1 cellular context compared by ENCODE assay signal in the genomic region with DNA sequence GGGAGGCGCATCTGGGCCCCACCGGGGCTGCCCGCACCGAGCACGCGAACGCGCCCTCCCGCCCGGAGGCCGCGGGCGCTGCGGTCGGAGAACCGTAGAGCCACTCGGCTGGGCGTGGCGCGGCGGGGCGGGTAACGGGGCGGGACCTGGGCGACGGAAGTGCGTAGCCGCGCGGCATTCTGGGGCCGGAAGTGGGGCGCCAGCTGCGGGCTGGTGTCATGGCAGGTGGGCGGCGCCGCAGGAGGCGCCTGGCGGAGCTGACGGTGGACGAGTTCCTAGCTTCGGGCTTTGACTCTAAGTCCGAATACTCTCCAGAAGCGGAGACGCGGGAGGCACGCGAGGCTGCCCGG.
TF ChIP-seq lines count a peak whose summit lies in the region.
"Not testable (repeated sequence)": the region's sequence is repeated elsewhere in the genome, so short reads cannot be mapped to it uniquely, and the experiment has no call there.

No MANE protein-coding gene starts in this region.

TF ChIP-seq in K562, 482 proteins besides CTCF, POLR2A, EP300 and RAD21 (continues in another document):
- peak; percentile 65 for TF ChIP-seq ZNF143 (CRISPR knock-in tag; IDR thresholded peaks at IDR 0.05)
- peak; percentile 91 for TF ChIP-seq GABPB1 (CRISPR knock-in tag; IDR thresholded peaks at IDR 0.05)
- TF ChIP-seq POLR2G (IDR thresholded peaks at IDR 0.05; ENCODE audit: low read depth, low read length), result peak; percentile 70
- TF ChIP-seq ETV5 (CRISPR knock-in tag; IDR thresholded peaks at IDR 0.05; ENCODE audit: low read depth), result peak; percentile 83
- TF ChIP-seq ESRRA (IDR thresholded peaks at IDR 0.05; ENCODE audit: borderline replicate concordance, low read depth), result peak; percentile 25; the same call in 1 of the 2 replicates
- peak; percentile 31; the same call in 1 of the 2 replicates for TF ChIP-seq ZFX (CRISPR knock-in tag; IDR thresholded peaks at IDR 0.05)
- TF ChIP-seq, protein P1, sequence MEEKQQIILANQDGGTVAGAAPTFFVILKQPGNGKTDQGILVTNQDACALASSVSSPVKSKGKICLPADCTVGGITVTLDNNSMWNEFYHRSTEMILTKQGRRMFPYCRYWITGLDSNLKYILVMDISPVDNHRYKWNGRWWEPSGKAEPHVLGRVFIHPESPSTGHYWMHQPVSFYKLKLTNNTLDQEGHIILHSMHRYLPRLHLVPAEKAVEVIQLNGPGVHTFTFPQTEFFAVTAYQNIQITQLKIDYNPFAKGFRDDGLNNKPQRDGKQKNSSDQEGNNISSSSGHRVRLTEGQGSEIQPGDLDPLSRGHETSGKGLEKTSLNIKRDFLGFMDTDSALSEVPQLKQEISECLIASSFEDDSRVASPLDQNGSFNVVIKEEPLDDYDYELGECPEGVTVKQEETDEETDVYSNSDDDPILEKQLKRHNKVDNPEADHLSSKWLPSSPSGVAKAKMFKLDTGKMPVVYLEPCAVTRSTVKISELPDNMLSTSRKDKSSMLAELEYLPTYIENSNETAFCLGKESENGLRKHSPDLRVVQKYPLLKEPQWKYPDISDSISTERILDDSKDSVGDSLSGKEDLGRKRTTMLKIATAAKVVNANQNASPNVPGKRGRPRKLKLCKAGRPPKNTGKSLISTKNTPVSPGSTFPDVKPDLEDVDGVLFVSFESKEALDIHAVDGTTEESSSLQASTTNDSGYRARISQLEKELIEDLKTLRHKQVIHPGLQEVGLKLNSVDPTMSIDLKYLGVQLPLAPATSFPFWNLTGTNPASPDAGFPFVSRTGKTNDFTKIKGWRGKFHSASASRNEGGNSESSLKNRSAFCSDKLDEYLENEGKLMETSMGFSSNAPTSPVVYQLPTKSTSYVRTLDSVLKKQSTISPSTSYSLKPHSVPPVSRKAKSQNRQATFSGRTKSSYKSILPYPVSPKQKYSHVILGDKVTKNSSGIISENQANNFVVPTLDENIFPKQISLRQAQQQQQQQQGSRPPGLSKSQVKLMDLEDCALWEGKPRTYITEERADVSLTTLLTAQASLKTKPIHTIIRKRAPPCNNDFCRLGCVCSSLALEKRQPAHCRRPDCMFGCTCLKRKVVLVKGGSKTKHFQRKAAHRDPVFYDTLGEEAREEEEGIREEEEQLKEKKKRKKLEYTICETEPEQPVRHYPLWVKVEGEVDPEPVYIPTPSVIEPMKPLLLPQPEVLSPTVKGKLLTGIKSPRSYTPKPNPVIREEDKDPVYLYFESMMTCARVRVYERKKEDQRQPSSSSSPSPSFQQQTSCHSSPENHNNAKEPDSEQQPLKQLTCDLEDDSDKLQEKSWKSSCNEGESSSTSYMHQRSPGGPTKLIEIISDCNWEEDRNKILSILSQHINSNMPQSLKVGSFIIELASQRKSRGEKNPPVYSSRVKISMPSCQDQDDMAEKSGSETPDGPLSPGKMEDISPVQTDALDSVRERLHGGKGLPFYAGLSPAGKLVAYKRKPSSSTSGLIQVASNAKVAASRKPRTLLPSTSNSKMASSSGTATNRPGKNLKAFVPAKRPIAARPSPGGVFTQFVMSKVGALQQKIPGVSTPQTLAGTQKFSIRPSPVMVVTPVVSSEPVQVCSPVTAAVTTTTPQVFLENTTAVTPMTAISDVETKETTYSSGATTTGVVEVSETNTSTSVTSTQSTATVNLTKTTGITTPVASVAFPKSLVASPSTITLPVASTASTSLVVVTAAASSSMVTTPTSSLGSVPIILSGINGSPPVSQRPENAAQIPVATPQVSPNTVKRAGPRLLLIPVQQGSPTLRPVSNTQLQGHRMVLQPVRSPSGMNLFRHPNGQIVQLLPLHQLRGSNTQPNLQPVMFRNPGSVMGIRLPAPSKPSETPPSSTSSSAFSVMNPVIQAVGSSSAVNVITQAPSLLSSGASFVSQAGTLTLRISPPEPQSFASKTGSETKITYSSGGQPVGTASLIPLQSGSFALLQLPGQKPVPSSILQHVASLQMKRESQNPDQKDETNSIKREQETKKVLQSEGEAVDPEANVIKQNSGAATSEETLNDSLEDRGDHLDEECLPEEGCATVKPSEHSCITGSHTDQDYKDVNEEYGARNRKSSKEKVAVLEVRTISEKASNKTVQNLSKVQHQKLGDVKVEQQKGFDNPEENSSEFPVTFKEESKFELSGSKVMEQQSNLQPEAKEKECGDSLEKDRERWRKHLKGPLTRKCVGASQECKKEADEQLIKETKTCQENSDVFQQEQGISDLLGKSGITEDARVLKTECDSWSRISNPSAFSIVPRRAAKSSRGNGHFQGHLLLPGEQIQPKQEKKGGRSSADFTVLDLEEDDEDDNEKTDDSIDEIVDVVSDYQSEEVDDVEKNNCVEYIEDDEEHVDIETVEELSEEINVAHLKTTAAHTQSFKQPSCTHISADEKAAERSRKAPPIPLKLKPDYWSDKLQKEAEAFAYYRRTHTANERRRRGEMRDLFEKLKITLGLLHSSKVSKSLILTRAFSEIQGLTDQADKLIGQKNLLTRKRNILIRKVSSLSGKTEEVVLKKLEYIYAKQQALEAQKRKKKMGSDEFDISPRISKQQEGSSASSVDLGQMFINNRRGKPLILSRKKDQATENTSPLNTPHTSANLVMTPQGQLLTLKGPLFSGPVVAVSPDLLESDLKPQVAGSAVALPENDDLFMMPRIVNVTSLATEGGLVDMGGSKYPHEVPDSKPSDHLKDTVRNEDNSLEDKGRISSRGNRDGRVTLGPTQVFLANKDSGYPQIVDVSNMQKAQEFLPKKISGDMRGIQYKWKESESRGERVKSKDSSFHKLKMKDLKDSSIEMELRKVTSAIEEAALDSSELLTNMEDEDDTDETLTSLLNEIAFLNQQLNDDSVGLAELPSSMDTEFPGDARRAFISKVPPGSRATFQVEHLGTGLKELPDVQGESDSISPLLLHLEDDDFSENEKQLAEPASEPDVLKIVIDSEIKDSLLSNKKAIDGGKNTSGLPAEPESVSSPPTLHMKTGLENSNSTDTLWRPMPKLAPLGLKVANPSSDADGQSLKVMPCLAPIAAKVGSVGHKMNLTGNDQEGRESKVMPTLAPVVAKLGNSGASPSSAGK (IDR thresholded peaks at IDR 0.05), result peak; percentile 61
- TF ChIP-seq, protein P2, sequence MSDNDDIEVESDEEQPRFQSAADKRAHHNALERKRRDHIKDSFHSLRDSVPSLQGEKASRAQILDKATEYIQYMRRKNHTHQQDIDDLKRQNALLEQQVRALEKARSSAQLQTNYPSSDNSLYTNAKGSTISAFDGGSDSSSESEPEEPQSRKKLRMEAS (CRISPR knock-in tag; IDR thresholded peaks at IDR 0.05), result peak; percentile 83
- TF ChIP-seq SP1 (CRISPR knock-in tag; IDR thresholded peaks at IDR 0.05), result peak; percentile 44; the same call in 1 of the 2 replicates
- TF ChIP-seq HCFC1 (IDR thresholded peaks at IDR 0.05; ENCODE audit: low read depth, low read length), result peak; percentile 54
- TF ChIP-seq, protein P3, sequence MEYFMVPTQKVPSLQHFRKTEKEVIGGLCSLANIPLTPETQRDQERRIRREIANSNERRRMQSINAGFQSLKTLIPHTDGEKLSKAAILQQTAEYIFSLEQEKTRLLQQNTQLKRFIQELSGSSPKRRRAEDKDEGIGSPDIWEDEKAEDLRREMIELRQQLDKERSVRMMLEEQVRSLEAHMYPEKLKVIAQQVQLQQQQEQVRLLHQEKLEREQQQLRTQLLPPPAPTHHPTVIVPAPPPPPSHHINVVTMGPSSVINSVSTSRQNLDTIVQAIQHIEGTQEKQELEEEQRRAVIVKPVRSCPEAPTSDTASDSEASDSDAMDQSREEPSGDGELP (CRISPR knock-in tag; IDR thresholded peaks at IDR 0.05; ENCODE audit: borderline replicate concordance), result peak; percentile 97
- TF ChIP-seq ELF1 (tag; IDR thresholded peaks at IDR 0.05), result peak; percentile 50; the same call in 1 of the 2 replicates
- TF ChIP-seq MAZ (CRISPR knock-in tag; conservative IDR thresholded peaks at IDR 0.05 in 1 of 2, IDR thresholded peaks at IDR 0.05 in 1 of 2), result peak in 1 of 2 experiments; percentile 47; a peak in 2 of 4 replicates
- TF ChIP-seq GABPA (tag; conservative IDR thresholded peaks at IDR 0.05; ENCODE audit: low read depth), result peak; percentile 92
- TF ChIP-seq ATF1 (CRISPR knock-in tag; IDR thresholded peaks at IDR 0.05), result not testable (repeated sequence)
- peak; percentile 49; the same call in 1 of the 2 replicates for TF ChIP-seq ATF1 (tag; IDR thresholded peaks at IDR 0.05)
- TF ChIP-seq CXXC5 (CRISPR knock-in tag; IDR thresholded peaks at IDR 0.05), result peak; percentile 70
- peak in 1 of 2 experiments; percentile 77; a peak in 1 of 4 replicates for TF ChIP-seq SIN3A (IDR thresholded peaks at IDR 0.05; ENCODE audit: borderline replicate concordance in 2 of 2, control insufficient read depth in 1 of 2, low read depth in 2 of 2, low read length in 2 of 2)
- TF ChIP-seq, protein P4, sequence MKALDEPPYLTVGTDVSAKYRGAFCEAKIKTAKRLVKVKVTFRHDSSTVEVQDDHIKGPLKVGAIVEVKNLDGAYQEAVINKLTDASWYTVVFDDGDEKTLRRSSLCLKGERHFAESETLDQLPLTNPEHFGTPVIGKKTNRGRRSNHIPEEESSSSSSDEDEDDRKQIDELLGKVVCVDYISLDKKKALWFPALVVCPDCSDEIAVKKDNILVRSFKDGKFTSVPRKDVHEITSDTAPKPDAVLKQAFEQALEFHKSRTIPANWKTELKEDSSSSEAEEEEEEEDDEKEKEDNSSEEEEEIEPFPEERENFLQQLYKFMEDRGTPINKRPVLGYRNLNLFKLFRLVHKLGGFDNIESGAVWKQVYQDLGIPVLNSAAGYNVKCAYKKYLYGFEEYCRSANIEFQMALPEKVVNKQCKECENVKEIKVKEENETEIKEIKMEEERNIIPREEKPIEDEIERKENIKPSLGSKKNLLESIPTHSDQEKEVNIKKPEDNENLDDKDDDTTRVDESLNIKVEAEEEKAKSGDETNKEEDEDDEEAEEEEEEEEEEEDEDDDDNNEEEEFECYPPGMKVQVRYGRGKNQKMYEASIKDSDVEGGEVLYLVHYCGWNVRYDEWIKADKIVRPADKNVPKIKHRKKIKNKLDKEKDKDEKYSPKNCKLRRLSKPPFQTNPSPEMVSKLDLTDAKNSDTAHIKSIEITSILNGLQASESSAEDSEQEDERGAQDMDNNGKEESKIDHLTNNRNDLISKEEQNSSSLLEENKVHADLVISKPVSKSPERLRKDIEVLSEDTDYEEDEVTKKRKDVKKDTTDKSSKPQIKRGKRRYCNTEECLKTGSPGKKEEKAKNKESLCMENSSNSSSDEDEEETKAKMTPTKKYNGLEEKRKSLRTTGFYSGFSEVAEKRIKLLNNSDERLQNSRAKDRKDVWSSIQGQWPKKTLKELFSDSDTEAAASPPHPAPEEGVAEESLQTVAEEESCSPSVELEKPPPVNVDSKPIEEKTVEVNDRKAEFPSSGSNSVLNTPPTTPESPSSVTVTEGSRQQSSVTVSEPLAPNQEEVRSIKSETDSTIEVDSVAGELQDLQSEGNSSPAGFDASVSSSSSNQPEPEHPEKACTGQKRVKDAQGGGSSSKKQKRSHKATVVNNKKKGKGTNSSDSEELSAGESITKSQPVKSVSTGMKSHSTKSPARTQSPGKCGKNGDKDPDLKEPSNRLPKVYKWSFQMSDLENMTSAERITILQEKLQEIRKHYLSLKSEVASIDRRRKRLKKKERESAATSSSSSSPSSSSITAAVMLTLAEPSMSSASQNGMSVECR (CRISPR knock-in tag; IDR thresholded peaks at IDR 0.05), result 0 out of 2 replicates have a peak, but pooled peaks have one; percentile 18
- TF ChIP-seq SIN3B (IDR thresholded peaks at IDR 0.05; ENCODE audit: low read depth), result peak; percentile 67; the same call in 1 of the 2 replicates
- TF ChIP-seq C11orf30 (IDR thresholded peaks at IDR 0.05; ENCODE audit: low read depth), result peak; percentile 67
- peak; percentile 88 for TF ChIP-seq CREM (IDR thresholded peaks at IDR 0.05; ENCODE audit: low read depth)
- TF ChIP-seq, protein P5, sequence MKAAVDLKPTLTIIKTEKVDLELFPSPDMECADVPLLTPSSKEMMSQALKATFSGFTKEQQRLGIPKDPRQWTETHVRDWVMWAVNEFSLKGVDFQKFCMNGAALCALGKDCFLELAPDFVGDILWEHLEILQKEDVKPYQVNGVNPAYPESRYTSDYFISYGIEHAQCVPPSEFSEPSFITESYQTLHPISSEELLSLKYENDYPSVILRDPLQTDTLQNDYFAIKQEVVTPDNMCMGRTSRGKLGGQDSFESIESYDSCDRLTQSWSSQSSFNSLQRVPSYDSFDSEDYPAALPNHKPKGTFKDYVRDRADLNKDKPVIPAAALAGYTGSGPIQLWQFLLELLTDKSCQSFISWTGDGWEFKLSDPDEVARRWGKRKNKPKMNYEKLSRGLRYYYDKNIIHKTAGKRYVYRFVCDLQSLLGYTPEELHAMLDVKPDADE (conservative IDR thresholded peaks at IDR 0.05; ENCODE audit: control insufficient read depth, low read depth, low read length), result peak; percentile 25; the same call in 1 of the 2 replicates
- TF ChIP-seq CREB1 (IDR thresholded peaks at IDR 0.05), result peak; percentile 68
- peak; percentile 64; the same call in 1 of the 2 replicates for TF ChIP-seq CREB1 (CRISPR knock-in tag; IDR thresholded peaks at IDR 0.05)
- TF ChIP-seq, protein P6, sequence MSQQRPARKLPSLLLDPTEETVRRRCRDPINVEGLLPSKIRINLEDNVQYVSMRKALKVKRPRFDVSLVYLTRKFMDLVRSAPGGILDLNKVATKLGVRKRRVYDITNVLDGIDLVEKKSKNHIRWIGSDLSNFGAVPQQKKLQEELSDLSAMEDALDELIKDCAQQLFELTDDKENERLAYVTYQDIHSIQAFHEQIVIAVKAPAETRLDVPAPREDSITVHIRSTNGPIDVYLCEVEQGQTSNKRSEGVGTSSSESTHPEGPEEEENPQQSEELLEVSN (IDR thresholded peaks at IDR 0.05; ENCODE audit: borderline replicate concordance in 1 of 2, extremely low read depth in 1 of 2, insufficient read depth in 1 of 2, insufficient read length in 1 of 2, low read depth in 1 of 2, low read length in 1 of 2, poor library complexity in 1 of 2, severe bottlenecking in 1 of 2), result peak in 1 of 2 experiments; percentile 80
- peak; percentile 53; the same call in 1 of the 2 replicates for TF ChIP-seq L3MBTL2 (IDR thresholded peaks at IDR 0.05)
- TF ChIP-seq, protein P7, sequence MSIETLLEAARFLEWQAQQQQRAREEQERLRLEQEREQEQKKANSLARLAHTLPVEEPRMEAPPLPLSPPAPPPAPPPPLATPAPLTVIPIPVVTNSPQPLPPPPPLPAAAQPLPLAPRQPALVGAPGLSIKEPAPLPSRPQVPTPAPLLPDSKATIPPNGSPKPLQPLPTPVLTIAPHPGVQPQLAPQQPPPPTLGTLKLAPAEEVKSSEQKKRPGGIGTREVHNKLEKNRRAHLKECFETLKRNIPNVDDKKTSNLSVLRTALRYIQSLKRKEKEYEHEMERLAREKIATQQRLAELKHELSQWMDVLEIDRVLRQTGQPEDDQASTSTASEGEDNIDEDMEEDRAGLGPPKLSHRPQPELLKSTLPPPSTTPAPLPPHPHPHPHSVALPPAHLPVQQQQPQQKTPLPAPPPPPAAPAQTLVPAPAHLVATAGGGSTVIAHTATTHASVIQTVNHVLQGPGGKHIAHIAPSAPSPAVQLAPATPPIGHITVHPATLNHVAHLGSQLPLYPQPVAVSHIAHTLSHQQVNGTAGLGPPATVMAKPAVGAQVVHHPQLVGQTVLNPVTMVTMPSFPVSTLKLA (conservative IDR thresholded peaks at IDR 0.05), result peak in 1 of 2 experiments; percentile 59; a peak in 2 of 4 replicates
- 0 out of 2 replicates have a peak, but pooled peaks have one; percentile 24 for TF ChIP-seq GATAD2B (IDR thresholded peaks at IDR 0.05; ENCODE audit: borderline replicate concordance)
- peak; percentile 63; the same call in 1 of the 2 replicates for TF ChIP-seq RBFOX2 (IDR thresholded peaks at IDR 0.05; ENCODE audit: low read depth, low read length)
- TF ChIP-seq ZBTB7A (IDR thresholded peaks at IDR 0.05; ENCODE audit: borderline replicate concordance, control insufficient read depth, low read depth, low read length), result peak; percentile 28; the same call in 1 of the 2 replicates
- TF ChIP-seq, protein P8, sequence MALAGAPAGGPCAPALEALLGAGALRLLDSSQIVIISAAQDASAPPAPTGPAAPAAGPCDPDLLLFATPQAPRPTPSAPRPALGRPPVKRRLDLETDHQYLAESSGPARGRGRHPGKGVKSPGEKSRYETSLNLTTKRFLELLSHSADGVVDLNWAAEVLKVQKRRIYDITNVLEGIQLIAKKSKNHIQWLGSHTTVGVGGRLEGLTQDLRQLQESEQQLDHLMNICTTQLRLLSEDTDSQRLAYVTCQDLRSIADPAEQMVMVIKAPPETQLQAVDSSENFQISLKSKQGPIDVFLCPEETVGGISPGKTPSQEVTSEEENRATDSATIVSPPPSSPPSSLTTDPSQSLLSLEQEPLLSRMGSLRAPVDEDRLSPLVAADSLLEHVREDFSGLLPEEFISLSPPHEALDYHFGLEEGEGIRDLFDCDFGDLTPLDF (CRISPR knock-in tag; IDR thresholded peaks at IDR 0.05), result peak; percentile 36; the same call in 1 of the 2 replicates
